Comparison of ENCODE assay signal across 1 cellular context in genomic region chr1:234478481-234479309, GRCh38.
TF ChIP-seq lines count a peak whose summit lies in the region.

TSS of gene TARBP1 (minus strand) at chr1:234479179. CDS start at chr1:234479103, 76 bp downstream.

TF ChIP-seq in K562, 482 proteins besides CTCF, POLR2A, EP300 and RAD21 (continued from another document and continues in another):
- peak; percentile 96 for TF ChIP-seq ZNF395 (CRISPR knock-in tag; IDR thresholded peaks at IDR 0.05)
- TF ChIP-seq CBFA2T2 (conservative IDR thresholded peaks at IDR 0.05) = no peak
- peak; percentile 11; the same call in 1 of the 2 replicates for TF ChIP-seq CREM (IDR thresholded peaks at IDR 0.05; ENCODE audit: low read depth)
- peak; percentile 88 for TF ChIP-seq ZNF197 (CRISPR knock-in tag; IDR thresholded peaks at IDR 0.05; ENCODE audit: low read depth)
- TF ChIP-seq SOX6 (IDR thresholded peaks at IDR 0.05) = no peak
- TF ChIP-seq ILF3 (IDR thresholded peaks at IDR 0.05; ENCODE audit: borderline replicate concordance) = peak; percentile 30; the same call in 1 of the 2 replicates
- TF ChIP-seq MGA (IDR thresholded peaks at IDR 0.05) = peak; percentile 44; the same call in 1 of the 2 replicates
- peak; percentile 78 for TF ChIP-seq RBBP5 (IDR thresholded peaks at IDR 0.05; ENCODE audit: borderline replicate concordance, insufficient read depth, low read length, poor library complexity, severe bottlenecking)
- TF ChIP-seq FOXP4 (CRISPR knock-in tag; IDR thresholded peaks at IDR 0.05; ENCODE audit: borderline replicate concordance) = 0 out of 2 replicates have a peak, but pooled peaks have one; percentile 72
- peak in 1 of 2 experiments; percentile 17; a peak in 1 of 4 replicates for TF ChIP-seq RCOR1 (IDR thresholded peaks at IDR 0.05; ENCODE audit: borderline replicate concordance in 1 of 2, low read depth in 2 of 2, low read length in 2 of 2)
- TF ChIP-seq ZBTB17 (CRISPR knock-in tag; IDR thresholded peaks at IDR 0.05) = 0 out of 2 replicates have a peak, but pooled peaks have one; percentile 69
- 0 out of 2 replicates have a peak, but pooled peaks have one; percentile 79 for TF ChIP-seq DMBX1 (CRISPR knock-in tag; IDR thresholded peaks at IDR 0.05; ENCODE audit: borderline replicate concordance)
- TF ChIP-seq PHF20 (IDR thresholded peaks at IDR 0.05; ENCODE audit: partially characterized antibody) = peak; percentile 38
- TF ChIP-seq E2F6 (IDR thresholded peaks at IDR 0.05; ENCODE audit: borderline replicate concordance in 1 of 2, extremely low read depth in 1 of 2, insufficient read depth in 1 of 2, insufficient read length in 1 of 2, low read depth in 1 of 2, low read length in 1 of 2, poor library complexity in 1 of 2, severe bottlenecking in 1 of 2) = peak; percentile 82 to 92
- TF ChIP-seq CREB3 (tag; conservative IDR thresholded peaks at IDR 0.05; ENCODE audit: low read depth) = peak; percentile 84
- peak in 1 of 2 experiments; percentile 57; a peak in 1 of 4 replicates for TF ChIP-seq SIN3A (IDR thresholded peaks at IDR 0.05; ENCODE audit: borderline replicate concordance in 2 of 2, control insufficient read depth in 1 of 2, low read depth in 2 of 2, low read length in 2 of 2)
- TF ChIP-seq NRF1 (conservative IDR thresholded peaks at IDR 0.05 in 1 of 2, IDR thresholded peaks at IDR 0.05 in 1 of 2) = peak; percentile 94
- TF ChIP-seq ZBTB9 (CRISPR knock-in tag; IDR thresholded peaks at IDR 0.05) = 0 out of 2 replicates have a peak, but pooled peaks have one; percentile 53
- TF ChIP-seq SIN3B (IDR thresholded peaks at IDR 0.05; ENCODE audit: low read depth) = peak; percentile 9; the same call in 1 of the 2 replicates
- no peak for TF ChIP-seq SMARCE1 (IDR thresholded peaks at IDR 0.05)
- peak; percentile 71 for TF ChIP-seq SUPT5H (IDR thresholded peaks at IDR 0.05)
- 0 out of 2 replicates have a peak, but pooled peaks have one; percentile 43 for TF ChIP-seq NR3C1 (CRISPR knock-in tag; IDR thresholded peaks at IDR 0.05)
- TF ChIP-seq GATAD2B (IDR thresholded peaks at IDR 0.05; ENCODE audit: borderline replicate concordance) = peak; percentile 82; the same call in 1 of the 2 replicates
- no peak for TF ChIP-seq PHTF2 (CRISPR knock-in tag; IDR thresholded peaks at IDR 0.05)
- peak; percentile 77; the same call in 1 of the 2 replicates for TF ChIP-seq RREB1 (CRISPR knock-in tag; IDR thresholded peaks at IDR 0.05)
- peak; percentile 63; the same call in 1 of the 2 replicates for TF ChIP-seq HIVEP1 (CRISPR knock-in tag; IDR thresholded peaks at IDR 0.05)
- peak; percentile 90 for TF ChIP-seq L3MBTL2 (IDR thresholded peaks at IDR 0.05)
- TF ChIP-seq ERF (CRISPR knock-in tag; IDR thresholded peaks at IDR 0.05) = peak; percentile 91
- TF ChIP-seq GABPA (tag; conservative IDR thresholded peaks at IDR 0.05; ENCODE audit: low read depth) = peak; percentile 38; the same call in 1 of the 2 replicates
